Comparison of ENCODE assay signal across 16 cellular contexts in genomic region chr12:64145226-64145625, GRCh38.
DNase-seq lines count a peak whose midpoint lies in the region; ATAC-seq, FAIRE-seq and TF ChIP-seq lines count a peak whose summit lies in the region.
"Had no signal": no experiment of that assay in that cellular context is flagged by ENCODE, and none has a peak within 500 bp of the region (broad histone marks: within the 10 kb centered on the region; RNA-seq: fewer than 3 reads in every experiment).

No MANE protein-coding gene starts in this region.

- TF ChIP-seq POLR2A in K562 (conservative IDR thresholded peaks at IDR 0.05): no peak

- H3K9me2 ChIP-seq in GM23338 (ENCODE audit: insufficient read depth) (0 out of 2 replicates have a peak, but pooled peaks cover 7% of the 10 kb centered on the region), GM23248 (ENCODE audit: insufficient read depth) (no peaks in the 10 kb centered on the region)

- BruUV-seq in K562 (replicated peaks; lab: Mats Ljungman, UMichigan): no TSS peak

- H4K20me1 ChIP-seq in GM23338 (replicated peaks; ENCODE audit: insufficient read depth) (no peaks in the 10 kb centered on the region), K562 (replicated peaks; ENCODE audit: control insufficient read depth, insufficient read depth, low read length) (no peaks in the 10 kb centered on the region), neural progenitor cell (ENCODE audit: low read depth) (no peaks in the 10 kb centered on the region), GM23248 (ENCODE audit: insufficient read depth) (no peaks in the 10 kb centered on the region)
- H4K20me1 ChIP-seq: BLaER1 had no signal

- H3K79me2 ChIP-seq in GM23338 (replicated peaks; ENCODE audit: insufficient read depth) (no peaks in the 10 kb centered on the region), K562 (ENCODE audit: control insufficient read depth, insufficient read depth, low read length) (no peaks in the 10 kb centered on the region), neural progenitor cell (ENCODE audit: low read depth) (no peaks in the 10 kb centered on the region), GM23248 (ENCODE audit: insufficient read depth) (peaks cover 25% of the 10 kb centered on the region)

- WGBS in K562 (ENCODE audit: insufficient coverage, low coverage, missing lambda C conversion rate): 0% methylated on average over 5 of the region's 5 CpGs
- 96 to 100% methylated on average over 5 of the region's 5 CpGs for WGBS in GM23248 (ENCODE audit: low coverage in 1 of 2, low lambda C conversion rate in 2 of 2, missing lambda C conversion rate in 2 of 2), 2 experiments

- intact Hi-C loops in K562 (cut with micrococcal nuclease): loop anchor here (10.0 kb wide), 1 partner anchor 110 kb away; no protein-coding TSS in a partner anchor

- H3K4me3 ChIP-seq in GM23338: no peak overlapping the region
- H3K4me3 ChIP-seq in K562: no peak overlapping the region
- H3K4me3 ChIP-seq in neural progenitor cell: no peak overlapping the region
- no peak overlapping the region for H3K4me3 ChIP-seq in GM23248
- H3K4me3 ChIP-seq: BLaER1 had no signal

- H3K9me3 ChIP-seq in K562 (replicated peaks; ENCODE audit: control insufficient read depth, insufficient read depth, low read depth, low read length) (no peaks in the 10 kb centered on the region), neural progenitor cell (ENCODE audit: low read depth) (no peaks in the 10 kb centered on the region), GM23248 (ENCODE audit: low read depth) (no peaks in the 10 kb centered on the region)
- H3K9me3 ChIP-seq: BLaER1, Caco-2 had no signal

- H3K4me3 Mint-ChIP-seq in GM23338: no peak overlapping the region
- no peak overlapping the region for H3K4me3 Mint-ChIP-seq in neural progenitor cell

- H3K9me1 ChIP-seq in K562 (ENCODE audit: control insufficient read depth, insufficient read depth, low read length): no peaks in the 10 kb centered on the region

- CTCF ChIA-PET in K562 (lab: Yijun Ruan, JAX; ENCODE audit: low intra/inter-chr PET ratio): interaction anchor here (0.7 kb wide), 1 partner anchor 111 kb away, joined by 3 read pairs; no protein-coding TSS in a partner anchor

- in situ Hi-C loops in K562 (cut with MboI): no loop called here
- in situ Hi-C loops in GM23248 (cut with MboI): no loop called here

- no peaks in the 10 kb centered on the region; the same call in 1 of the 2 replicates for H3K36me3 ChIP-seq in GM23338 (ENCODE audit: insufficient read depth)
- no peaks in the 10 kb centered on the region for H3K36me3 ChIP-seq in K562 (ENCODE audit: control insufficient read depth, insufficient read depth, low read length)
- no peaks in the 10 kb centered on the region for H3K36me3 ChIP-seq in neural progenitor cell
- H3K36me3 ChIP-seq in GM23248 (ENCODE audit: low read depth): peaks cover 49% of the 10 kb centered on the region
- H3K36me3 ChIP-seq: BLaER1 had no signal

- no peaks in the 10 kb centered on the region for H3K27me3 ChIP-seq in GM23338 (ENCODE audit: insufficient read depth)
- H3K27me3 ChIP-seq in K562 (ENCODE audit: control insufficient read depth in 2 of 2, insufficient read depth in 2 of 2, low read length in 2 of 2): peaks cover 0 to 12% of the 10 kb centered on the region in 2 experiments; a peak in 2 of 5 replicates
- no peaks in the 10 kb centered on the region for H3K27me3 ChIP-seq in neural progenitor cell
- no peaks in the 10 kb centered on the region for H3K27me3 ChIP-seq in GM23248 (replicated peaks; ENCODE audit: insufficient read depth)
- H3K27me3 ChIP-seq: BLaER1 had no signal

- H3K36me3 Mint-ChIP-seq in GM23338 (ENCODE audit: low read depth) (peaks cover 3% of the 10 kb centered on the region; the same call in 2 of the 3 replicates), neural progenitor cell (peaks cover 22% of the 10 kb centered on the region)

- no peak for TF ChIP-seq EP300 in K562 (IDR thresholded peaks at IDR 0.05; ENCODE audit: low read length)

- H3K27me3 Mint-ChIP-seq in GM23338 (ENCODE audit: insufficient read depth, low read depth, poor library complexity) (no peaks in the 10 kb centered on the region), neural progenitor cell (ENCODE audit: insufficient read depth, low read depth) (no peaks in the 10 kb centered on the region)
- H3K27me3 Mint-ChIP-seq: CD8-positive, alpha-beta memory T cell had no signal

- H3F3A ChIP-seq in GM23338 (replicated peaks; ENCODE audit: low read depth) (no peaks in the 10 kb centered on the region), neural progenitor cell (ENCODE audit: low read depth) (no peaks in the 10 kb centered on the region), GM23248 (ENCODE audit: insufficient read depth) (0 out of 2 replicates have a peak, but pooled peaks cover 3% of the 10 kb centered on the region)

- H3K9me3 Mint-ChIP-seq in GM23338 (no peaks in the 10 kb centered on the region), neural progenitor cell (no peaks in the 10 kb centered on the region)

- TF ChIP-seq CTCF in GM23338 (conservative IDR thresholded peaks at IDR 0.05; ENCODE audit: low read depth in 2 of 2) (peak in 1 of 2 experiments; percentile 42; a peak in 2 of 4 replicates), K562 (IDR thresholded peaks at IDR 0.05 in 2 of 3, conservative IDR thresholded peaks at IDR 0.05 in 1 of 3; ENCODE audit: insufficient read depth in 2 of 3, low read depth in 1 of 3, low read length in 3 of 3) (peak; percentile 30 to 46 (median 42); a peak in 4 of 6 replicates), neural progenitor cell (IDR thresholded peaks at IDR 0.05) (no peak)

- TF ChIP-seq RAD21 in K562 (CRISPR knock-in tag; conservative IDR thresholded peaks at IDR 0.05 in 1 of 2, IDR thresholded peaks at IDR 0.05 in 1 of 2): peak; percentile 24 to 33; a peak in 1 of 4 replicates

- no peaks in the 10 kb centered on the region for H3K4me1 Mint-ChIP-seq in GM23338
- peaks cover 11% of the 10 kb centered on the region for H3K4me1 Mint-ChIP-seq in neural progenitor cell

- POLR2A ChIA-PET in K562 (lab: Yijun Ruan, JAX): no interaction called here

- peak; percentile 57 for ATAC-seq in GM23338
- peak; percentile 79 for ATAC-seq in K562
- ATAC-seq in HG02870 (IDR thresholded peaks at IDR 0.05; ENCODE audit: unreplicated experiment): no peak

- H3K27ac ChIP-seq in GM23338 (ENCODE audit: low read depth): no peak overlapping the region
- H3K27ac ChIP-seq in K562 (ENCODE audit: extremely low read depth, low read depth, low read length): no peak overlapping the region
- H3K27ac ChIP-seq in neural progenitor cell: no peak overlapping the region
- no peak overlapping the region for H3K27ac ChIP-seq in GM23248
- H3K27ac ChIP-seq: 22Rv1, BLaER1 had no signal

- no peak overlapping the region for H3K9ac ChIP-seq in K562 (ENCODE audit: insufficient read depth in 1 of 2, low read depth in 2 of 2, low read length in 2 of 2)
- H3K9ac ChIP-seq in neural progenitor cell: no peak overlapping the region
- H3K9ac ChIP-seq in GM23248: no peak overlapping the region
- H3K9ac ChIP-seq: BLaER1 had no signal

- no peak overlapping the region for H3K4me2 ChIP-seq in GM23338
- H3K4me2 ChIP-seq in K562 (ENCODE audit: insufficient read depth, low read length): no peak overlapping the region
- no peak overlapping the region for H3K4me2 ChIP-seq in neural progenitor cell
- H3K4me2 ChIP-seq in GM23248 (ENCODE audit: unreplicated experiment): no peak overlapping the region
- H3K4me2 ChIP-seq: BLaER1 had no signal

- DNase-seq in GM23338 (ENCODE audit: low spot score) (peak; percentile 21), K562 (ENCODE audit: extremely low read depth in 1 of 4, low spot score in 3 of 4) (peak in 2 of 4 experiments; percentile 3 to 21), iPS-NIHi7 (ENCODE audit: extremely low spot score) (peak; percentile 32), neural progenitor cell (ENCODE audit: low spot score) (peak; percentile 9), NK-92 (lab: John Stamatoyannopoulos, UW; ENCODE audit: unreplicated experiment) (no peak), HuH-7.5 (ENCODE audit: low spot score) (no peak), GM23248 (no peak)
- DNase-seq: AML-193; Caco-2; CD8-positive, alpha-beta memory T cell; DND-41; GDM1 had no signal

- H2AFZ ChIP-seq in GM23338 (no peak overlapping the region), K562 (ENCODE audit: low read depth, low read length) (no peak overlapping the region), neural progenitor cell (replicated peaks) (no peak overlapping the region), GM23248 (no peak overlapping the region)

- H3K27ac Mint-ChIP-seq in GM23338 (no peak overlapping the region), neural progenitor cell (no peak overlapping the region)

- no peak for FAIRE-seq in K562 (lab: Jason Lieb, UNC)
- FAIRE-seq: GM12892 had no signal

- no peaks in the 10 kb centered on the region for H3K4me1 ChIP-seq in GM23338 (ENCODE audit: insufficient read depth)
- no peaks in the 10 kb centered on the region for H3K4me1 ChIP-seq in K562 (replicated peaks in 1 of 2; ENCODE audit: control insufficient read depth in 2 of 2, insufficient read depth in 2 of 2, low read length in 2 of 2)
- no peaks in the 10 kb centered on the region for H3K4me1 ChIP-seq in neural progenitor cell
- H3K4me1 ChIP-seq in GM23248 (ENCODE audit: insufficient read depth): no peaks in the 10 kb centered on the region
- H3K4me1 ChIP-seq: Caco-2 had no signal

TF ChIP-seq in GM23338, 12 proteins besides CTCF, POLR2A, EP300 and RAD21 (continues in another document):
- TF ChIP-seq ZNF331 (CRISPR knock-in tag; IDR thresholded peaks at IDR 0.05; ENCODE audit: low read depth) (no peak), ETS1 (IDR thresholded peaks at IDR 0.05) (no peak), POLR2AphosphoS5 (IDR thresholded peaks at IDR 0.05; ENCODE audit: low read depth) (no peak)

TF ChIP-seq in K562, 482 proteins besides CTCF, POLR2A, EP300 and RAD21:
- TF ChIP-seq TCF7 (IDR thresholded peaks at IDR 0.05; ENCODE audit: borderline replicate concordance) (no peak), ZBTB12 (CRISPR knock-in tag; IDR thresholded peaks at IDR 0.05) (no peak), SMC3 (conservative IDR thresholded peaks at IDR 0.05; ENCODE audit: insufficient read depth, low read depth, low read length) (0 out of 2 replicates have a peak, but pooled peaks have one; percentile 19), ZNF263 (CRISPR knock-in tag; IDR thresholded peaks at IDR 0.05; ENCODE audit: borderline replicate concordance) (0 out of 2 replicates have a peak, but pooled peaks have one; percentile 29), ELF4 (CRISPR knock-in tag; IDR thresholded peaks at IDR 0.05) (no peak)
TF ChIP-seq in K562: peak in this region for 2.

Comparison
In these comparisons a context has a peak if more than half of its experiments do, and no peak if none do; other contexts are left out.
1. DNase-seq: peak in GM23338 (single experiment), iPS-NIHi7 (single experiment) and neural progenitor cell (single experiment); none in NK-92 (single experiment), HuH-7.5 (single experiment) and GM23248 (single experiment).